22 cellular contexts compared by ENCODE assay signal in the genomic region with DNA sequence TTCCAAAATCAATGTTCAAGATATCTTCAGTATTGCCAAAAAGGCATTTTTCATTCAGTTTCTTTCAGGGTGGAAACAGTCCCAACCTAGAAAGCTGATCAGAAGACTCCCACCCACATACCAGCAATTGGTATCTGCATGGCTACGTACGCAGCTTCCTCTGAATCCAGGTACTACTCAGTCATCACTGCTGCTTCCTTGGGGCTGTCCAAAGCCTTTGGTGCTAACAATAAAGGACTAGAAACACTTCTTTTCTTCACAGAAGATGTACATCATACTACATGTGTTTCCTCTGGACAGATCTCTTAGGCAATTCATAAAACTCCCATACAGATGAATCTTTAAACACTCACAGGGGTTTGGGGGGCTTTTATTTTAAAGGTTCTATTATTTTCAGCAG. TPM values are rescaled to one million over a fixed set of nuclear protein-coding genes. Genes with fewer than 3 reads are reported as not detected.
DNase-seq lines count a peak whose midpoint lies in the region; ATAC-seq and TF ChIP-seq lines count a peak whose summit lies in the region.
"Had no signal": no experiment of that assay in that cellular context is flagged by ENCODE, and none has a peak within 500 bp of the region (broad histone marks: within the 10 kb centered on the region; RNA-seq: fewer than 3 reads in every experiment).

No MANE protein-coding gene starts in this region.

- ATAC-seq in GM21528 (IDR thresholded peaks at IDR 0.05; ENCODE audit: low FRiP score, unreplicated experiment) = no peak
- ATAC-seq: foreskin keratinocyte; mucosa of descending colon; Panc1; stimulated activated memory B cell treated with anti-CD40 and anti-IgM and Interleukin-4, amounts not matched to agents 10 μg/mL and 1 μg/mL and 100 μg/mL, for 72 hours had no signal

- no peaks in the 10 kb centered on the region for H3F3A ChIP-seq in neural progenitor cell (ENCODE audit: low read depth)

- TF ChIP-seq CTCF in VCaP (conservative IDR thresholded peaks at IDR 0.05) (no peak), neutrophil (IDR thresholded peaks at IDR 0.05) (no peak), neural progenitor cell (IDR thresholded peaks at IDR 0.05) (no peak)

- H3K27me3 ChIP-seq in neutrophil = no peaks in the 10 kb centered on the region
- no peaks in the 10 kb centered on the region for H3K27me3 ChIP-seq in neural progenitor cell
- H3K27me3 ChIP-seq: foreskin keratinocyte had no signal

- H3K27ac Mint-ChIP-seq in activated naive CD4-positive, alpha-beta T cell treated with anti-CD3 and anti-CD28 coated beads, Interleukin-2, amount 50 U/mL, for 24 hours = peak overlapping the region; percentile 79
- no peak overlapping the region for H3K27ac Mint-ChIP-seq in neural progenitor cell
- H3K27ac Mint-ChIP-seq: stimulated activated memory B cell treated with anti-CD40 and anti-IgM and Interleukin-4, amounts not matched to agents 10 μg/mL and 1 μg/mL and 100 μg/mL, for 72 hours had no signal

- H3K4me1 Mint-ChIP-seq in activated naive CD4-positive, alpha-beta T cell treated with anti-CD3 and anti-CD28 coated beads, Interleukin-2, amount 50 U/mL, for 24 hours = peaks cover 33% of the 10 kb centered on the region
- no peaks in the 10 kb centered on the region for H3K4me1 Mint-ChIP-seq in neural progenitor cell
- H3K4me1 Mint-ChIP-seq: CD14-positive monocyte had no signal

- no peaks in the 10 kb centered on the region for H4K20me1 ChIP-seq in neural progenitor cell (ENCODE audit: low read depth)

- no peak for DNase-seq in activated naive CD4-positive, alpha-beta T cell treated with anti-CD3 and anti-CD28 coated beads, Interleukin-2, amount 50 U/mL, for 16 hours
- DNase-seq in dermis blood vessel endothelial cell = peak; percentile 6
- no peak for DNase-seq in neural progenitor cell (ENCODE audit: low spot score)
- DNase-seq in NCI-H146 (lab: John Stamatoyannopoulos, UW) = no peak
- DNase-seq: DMS53; erythroblast; foreskin keratinocyte; hippocampal formation; islet precursor cell; mucosa of descending colon; NCI-H1105; nucleus accumbens; stimulated activated CD4-positive, alpha-beta T cell treated with anti-CD3 and anti-CD28 coated beads, Interleukin-2, amount 100 ng/mL, for 24 hours had no signal

- no peak overlapping the region for H2AFZ ChIP-seq in neural progenitor cell (replicated peaks)

- H3K4me2 ChIP-seq in neural progenitor cell = no peak overlapping the region

- no peak overlapping the region for H3K9ac ChIP-seq in neural progenitor cell

- peaks cover 6% of the 10 kb centered on the region for H3K36me3 Mint-ChIP-seq in activated naive CD4-positive, alpha-beta T cell treated with anti-CD3 and anti-CD28 coated beads, Interleukin-2, amount 50 U/mL, for 24 hours
- peaks cover 22% of the 10 kb centered on the region for H3K36me3 Mint-ChIP-seq in neural progenitor cell

- H3K4me3 ChIP-seq in neutrophil (ENCODE audit: low read depth in 1 of 2, low read length in 1 of 2) (no peak overlapping the region), neural progenitor cell (no peak overlapping the region)
- H3K4me3 ChIP-seq: mucosa of descending colon, skin epidermis had no signal

- H3K4me1 ChIP-seq in neutrophil (ENCODE audit: control insufficient read depth in 1 of 2, insufficient read depth in 1 of 2, low read depth in 1 of 2, low read length in 1 of 2) (no peaks in the 10 kb centered on the region), neural progenitor cell (no peaks in the 10 kb centered on the region)
- H3K4me1 ChIP-seq: foreskin keratinocyte had no signal

- H3K36me3 ChIP-seq in neutrophil (peaks cover 73% of the 10 kb centered on the region), neural progenitor cell (no peaks in the 10 kb centered on the region)

- H3K9me3 ChIP-seq in neutrophil (no peaks in the 10 kb centered on the region), neural progenitor cell (ENCODE audit: low read depth) (no peaks in the 10 kb centered on the region)
- H3K9me3 ChIP-seq: mucosa of descending colon had no signal

- no peaks in the 10 kb centered on the region for H3K27me3 Mint-ChIP-seq in activated naive CD4-positive, alpha-beta T cell treated with anti-CD3 and anti-CD28 coated beads, Interleukin-2, amount 50 U/mL, for 24 hours
- no peaks in the 10 kb centered on the region for H3K27me3 Mint-ChIP-seq in neural progenitor cell (ENCODE audit: insufficient read depth, low read depth)
- H3K27me3 Mint-ChIP-seq: stimulated activated memory B cell treated with anti-CD40 and anti-IgM and Interleukin-4, amounts not matched to agents 10 μg/mL and 1 μg/mL and 100 μg/mL, for 72 hours had no signal

- peak overlapping the region; percentile 47 for H3K27ac ChIP-seq in VCaP
- peak overlapping the region; percentile 27 for H3K27ac ChIP-seq in neutrophil
- H3K27ac ChIP-seq in neural progenitor cell = no peak overlapping the region
- H3K27ac ChIP-seq: foreskin keratinocyte, HL-60 had no signal

- H3K4me3 Mint-ChIP-seq in activated naive CD4-positive, alpha-beta T cell treated with anti-CD3 and anti-CD28 coated beads, Interleukin-2, amount 50 U/mL, for 24 hours = no peak overlapping the region
- H3K4me3 Mint-ChIP-seq in neural progenitor cell = no peak overlapping the region
- H3K4me3 Mint-ChIP-seq: CD14-positive monocyte; stimulated activated memory B cell treated with anti-CD40 and anti-IgM and Interleukin-4, amounts not matched to agents 10 μg/mL and 1 μg/mL and 100 μg/mL, for 72 hours had no signal

- no peaks in the 10 kb centered on the region for H3K9me3 Mint-ChIP-seq in activated naive CD4-positive, alpha-beta T cell treated with anti-CD3 and anti-CD28 coated beads, Interleukin-2, amount 50 U/mL, for 24 hours
- no peaks in the 10 kb centered on the region for H3K9me3 Mint-ChIP-seq in neural progenitor cell
- H3K9me3 Mint-ChIP-seq: CD14-positive monocyte; stimulated activated memory B cell treated with anti-CD40 and anti-IgM and Interleukin-4, amounts not matched to agents 10 μg/mL and 1 μg/mL and 100 μg/mL, for 72 hours had no signal

- H3K79me2 ChIP-seq in neural progenitor cell (ENCODE audit: low read depth) = peaks cover 21% of the 10 kb centered on the region

RNA-seq across cellular contexts. Expression of a gene that starts 29.8 kb away (rescaled TPM):
- total RNA-seq in dermis blood vessel endothelial cell (106 and 115 TPM in 2 replicates), neural progenitor cell (ENCODE audit: low replicate concordance) (60.2 and 80.5 TPM in 2 replicates)
